8 cellular contexts compared by ENCODE assay signal in genomic region chr12:57864382-57864781, GRCh38. TPM values are rescaled to one million over a fixed set of nuclear protein-coding genes. Genes with fewer than 3 reads are reported as not detected.
A peak's percentile ranks its signal among the peaks of the same experiment; 100 is the strongest.
DNase-seq lines count a peak whose midpoint lies in the region; ATAC-seq, FAIRE-seq and TF ChIP-seq lines count a peak whose summit lies in the region.

No MANE protein-coding gene starts in this region.

- intact Hi-C loops in CD14-positive monocyte (cut with micrococcal nuclease): no loop called here

- no peaks in the 10 kb centered on the region for H3K9me3 ChIP-seq in duodenal mucosa (ENCODE audit: control insufficient read depth in 1 of 2, low read length in 2 of 2)

- H3K27ac ChIP-seq in duodenal mucosa (ENCODE audit: low read depth, low read length): peak overlapping the region; percentile 73

- peaks cover 1 to 12% (median 11%) of the 10 kb centered on the region in 3 donors for H3K27me3 Mint-ChIP-seq in CD14-positive monocyte (ENCODE audit: low read depth in 3 of 3)
- H3K27me3 Mint-ChIP-seq in neural crest cell (ENCODE audit: low read depth): peaks cover 32% of the 10 kb centered on the region

- H3K9me3 Mint-ChIP-seq in CD14-positive monocyte (peaks cover 0 to 1% (median 0%) of the 10 kb centered on the region in 7 donors), neural crest cell (no peaks in the 10 kb centered on the region)

- peaks cover 0 to 7% of the 10 kb centered on the region in 2 donors for H3K27me3 ChIP-seq in duodenal mucosa (ENCODE audit: control insufficient read depth in 1 of 2, insufficient read depth in 2 of 2, low read length in 2 of 2)

- peaks cover 4 to 13% of the 10 kb centered on the region in 2 donors for H3K4me1 ChIP-seq in duodenal mucosa (ENCODE audit: control insufficient read depth in 1 of 2, insufficient read depth in 2 of 2, low read length in 2 of 2)

- H3K27ac Mint-ChIP-seq in CD14-positive monocyte: peak overlapping the region in 1 of 7 donors; percentile 32
- H3K27ac Mint-ChIP-seq in neural crest cell (ENCODE audit: unreplicated experiment): no peak overlapping the region

- FAIRE-seq in GM19239 (lab: Jason Lieb, UNC): no peak

- H3K4me3 Mint-ChIP-seq in CD14-positive monocyte: peak overlapping the region; percentile 75 to 87
- peak overlapping the region; percentile 46 for H3K4me3 Mint-ChIP-seq in neural crest cell

- DNase-seq in CD14-positive monocyte (ENCODE audit: low spot score) (no peak), NCI-H1694 (lab: John Stamatoyannopoulos, UW) (peak; percentile 54), neural crest cell (ENCODE audit: low read depth, low spot score) (no peak), GM19239 (ENCODE audit: insufficient read length, low spot score) (no peak), GF-D8 (lab: John Stamatoyannopoulos, UW) (no peak)

- ATAC-seq in GM19467 (IDR thresholded peaks at IDR 0.05; ENCODE audit: unreplicated experiment) (no peak), GM18861 (IDR thresholded peaks at IDR 0.05; ENCODE audit: unreplicated experiment) (no peak)

- H3K36me3 Mint-ChIP-seq in CD14-positive monocyte: no peaks in the 10 kb centered on the region
- no peaks in the 10 kb centered on the region for H3K36me3 Mint-ChIP-seq in neural crest cell (ENCODE audit: low read depth)

- H3K4me1 Mint-ChIP-seq in CD14-positive monocyte (peaks cover 9% of the 10 kb centered on the region), neural crest cell (peaks cover 29% of the 10 kb centered on the region)

- H3K4me3 ChIP-seq in duodenal mucosa (ENCODE audit: low read depth in 1 of 2, low read length in 2 of 2): peak overlapping the region in 1 of 2 donors; percentile 64

- no peaks in the 10 kb centered on the region for H3K36me3 ChIP-seq in duodenal mucosa (ENCODE audit: control insufficient read depth in 1 of 2, insufficient read depth in 2 of 2, low read length in 2 of 2)

- peak overlapping the region in 1 of 2 donors; percentile 43 for H3K9ac ChIP-seq in duodenal mucosa (ENCODE audit: low read depth in 1 of 2, low read length in 2 of 2)

- no peak for TF ChIP-seq CTCF in CD14-positive monocyte (IDR thresholded peaks at IDR 0.05)
- no peak for TF ChIP-seq CTCF in neural crest cell (conservative IDR thresholded peaks at IDR 0.05)

RNA-seq across cellular contexts. Expression of gene CTDSP2, which starts 17.9 kb away (rescaled TPM):
- 10 to 100 TPM; 59.1 to 70.2 TPM for polyA plus RNA-seq in CD14-positive monocyte
- 83.2 and 83.4 TPM in 2 replicates for total RNA-seq in neural crest cell

RNA-seq across cellular contexts. Expression of gene AVIL, which starts 45.8 kb away (rescaled TPM):
- under 1 TPM in 1 of 2 donors, not detected in 1; 0.11 TPM for polyA plus RNA-seq in CD14-positive monocyte
- 1.6 and 1.7 TPM in 2 replicates for total RNA-seq in neural crest cell
